ENCODE assay signal across 10 cellular contexts in the genomic region with DNA sequence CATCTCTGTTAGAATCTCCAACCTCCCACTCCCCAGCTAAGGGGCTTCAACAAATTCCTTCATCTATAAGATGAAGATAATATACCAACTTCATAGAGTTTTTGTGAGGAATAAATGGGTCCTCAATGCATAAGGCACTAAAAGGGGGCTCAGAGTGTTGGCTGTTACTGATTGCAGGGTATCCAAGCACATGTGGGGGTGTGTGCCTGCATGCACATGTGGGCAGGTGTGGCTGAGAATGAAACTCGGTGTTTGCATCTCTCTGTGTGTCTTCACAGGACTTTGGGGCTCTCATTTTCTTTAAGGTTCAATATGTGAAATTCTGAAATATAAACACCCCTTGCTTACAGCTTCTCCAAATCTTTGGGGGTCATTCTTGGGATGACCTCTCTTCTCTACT. TPM values are rescaled to one million over a fixed set of nuclear protein-coding genes. Genes with fewer than 3 reads are reported as not detected.
A peak's percentile ranks its signal among the peaks of the same experiment; 100 is the strongest.
DNase-seq lines count a peak whose midpoint lies in the region; ATAC-seq and TF ChIP-seq lines count a peak whose summit lies in the region.
"Had no signal": no experiment of that assay in that cellular context is flagged by ENCODE, and none has a peak within 500 bp of the region (broad histone marks: within the 10 kb centered on the region; RNA-seq: fewer than 3 reads in every experiment).

No MANE protein-coding gene starts in this region.

- H4K20me1 ChIP-seq in mammary epithelial cell (ENCODE audit: insufficient read depth, low read length) (no peaks in the 10 kb centered on the region), Loucy (ENCODE audit: insufficient read depth, low read length, poor library complexity, severe bottlenecking) (peaks cover 7% of the 10 kb centered on the region), smooth muscle cell (ENCODE audit: low read depth) (peaks cover 3% of the 10 kb centered on the region)

- DNase-seq in breast epithelium (ENCODE audit: low spot score in 2 of 2), result no peak
- DNase-seq in mammary epithelial cell, result no peak
- DNase-seq in upper lobe of left lung, result no peak
- no peak for DNase-seq in NCI-H510A treated with DMSO at 0.1 percent for 48 hours (lab: John Stamatoyannopoulos, UW)
- DNase-seq in smooth muscle cell (lab: John Stamatoyannopoulos, UW; ENCODE audit: unreplicated experiment), result no peak

- dilution Hi-C loops in mammary epithelial cell (cut with HindIII; ENCODE audit: low sequenced_read_pairs), result no loop called here

- H3F3A ChIP-seq in Loucy (ENCODE audit: low read depth) (no peaks in the 10 kb centered on the region), smooth muscle cell (ENCODE audit: low read depth) (peaks cover 12% of the 10 kb centered on the region)

- WGBS in mammary epithelial cell (ENCODE audit: low coverage, missing lambda C conversion rate), result 0% methylated on average over 1 of the region's 1 CpG
- WGBS in upper lobe of left lung, 2 donors, result 31 to 48% methylated on average over 1 of the region's 1 CpG
- WGBS in smooth muscle cell (ENCODE audit: low lambda C conversion rate), result 85% methylated on average over 1 of the region's 1 CpG

- no peak for TF ChIP-seq EP300 in upper lobe of left lung (IDR thresholded peaks at IDR 0.05)

- H3K36me3 ChIP-seq in breast epithelium (no peaks in the 10 kb centered on the region), mammary epithelial cell (ENCODE audit: insufficient read depth, low read length) (no peaks in the 10 kb centered on the region), Loucy (ENCODE audit: insufficient read depth, low read length) (no peaks in the 10 kb centered on the region), upper lobe of left lung (no peaks in the 10 kb centered on the region), smooth muscle cell (ENCODE audit: low read depth) (no peaks in the 10 kb centered on the region)
- H3K36me3 ChIP-seq: pancreas had no signal

- intact Hi-C loops in breast epithelium (cut with DNase I; ENCODE audit: low total_unique reads) (no loop called here), mammary epithelial cell (cut with micrococcal nuclease) (loop anchor here (5.0 kb wide), 1 partner anchor 127 kb away; no protein-coding TSS in a partner anchor)

- in situ Hi-C loops in mammary epithelial cell (cut with MboI; ENCODE audit: low sequenced_read_pairs in 2 of 2), result no loop called here

- H3K9ac ChIP-seq in mammary epithelial cell (ENCODE audit: insufficient read depth, low read length) (no peak overlapping the region), Loucy (ENCODE audit: low read depth, low read length, poor library complexity, severe bottlenecking) (peak overlapping the region; percentile 8), smooth muscle cell (ENCODE audit: low read depth) (no peak overlapping the region)

- H3K9me3 ChIP-seq in breast epithelium (no peaks in the 10 kb centered on the region), mammary epithelial cell (replicated peaks; ENCODE audit: insufficient read depth, low read length) (no peaks in the 10 kb centered on the region), Loucy (ENCODE audit: insufficient read depth, low read depth, low read length) (no peaks in the 10 kb centered on the region), upper lobe of left lung (no peaks in the 10 kb centered on the region), smooth muscle cell (replicated peaks; ENCODE audit: low read depth) (no peaks in the 10 kb centered on the region)
- H3K9me3 ChIP-seq: pancreas had no signal

- TF ChIP-seq CTCF in breast epithelium (IDR thresholded peaks at IDR 0.05), result no peak
- no peak for TF ChIP-seq CTCF in mammary epithelial cell (conservative IDR thresholded peaks at IDR 0.05 in 1 of 2, IDR thresholded peaks at IDR 0.05 in 1 of 2; ENCODE audit: extremely low read depth in 1 of 2, insufficient read depth in 1 of 2, low read depth in 1 of 2, low read length in 2 of 2)
- no peak for TF ChIP-seq CTCF in Loucy (conservative IDR thresholded peaks at IDR 0.05; ENCODE audit: low read length)
- no peak for TF ChIP-seq CTCF in upper lobe of left lung (IDR thresholded peaks at IDR 0.05)
- TF ChIP-seq CTCF in smooth muscle cell (IDR thresholded peaks at IDR 0.05; ENCODE audit: borderline replicate concordance, insufficient read depth, poor library complexity, severe bottlenecking), result no peak

- TF ChIP-seq POLR2A in breast epithelium (IDR thresholded peaks at IDR 0.05) (no peak), upper lobe of left lung (IDR thresholded peaks at IDR 0.05) (no peak)

- H3K4me3 ChIP-seq in breast epithelium (no peak overlapping the region), mammary epithelial cell (replicated peaks in 1 of 3; ENCODE audit: insufficient read depth in 1 of 3, low read depth in 2 of 3, low read length in 3 of 3) (no peak overlapping the region), Loucy (ENCODE audit: low read length, poor library complexity, severe bottlenecking) (no peak overlapping the region), upper lobe of left lung (no peak overlapping the region), smooth muscle cell (no peak overlapping the region)
- H3K4me3 ChIP-seq: GM23338, pancreas had no signal

- H3K4me2 ChIP-seq in mammary epithelial cell (ENCODE audit: insufficient read depth, low read depth, low read length), result no peak overlapping the region
- H3K4me2 ChIP-seq in Loucy (ENCODE audit: low read depth, low read length, poor library complexity, severe bottlenecking), result no peak overlapping the region
- H3K4me2 ChIP-seq in smooth muscle cell, result no peak overlapping the region
- H3K4me2 ChIP-seq: GM23338 had no signal

- H2AFZ ChIP-seq in mammary epithelial cell (ENCODE audit: low read depth, low read length) (no peak overlapping the region), Loucy (ENCODE audit: low read length) (no peak overlapping the region), smooth muscle cell (ENCODE audit: low read depth) (no peak overlapping the region)
- H2AFZ ChIP-seq: GM23338 had no signal

- H3K27me3 ChIP-seq in breast epithelium, result no peaks in the 10 kb centered on the region
- H3K27me3 ChIP-seq in mammary epithelial cell (ENCODE audit: insufficient read depth, low read length), result no peaks in the 10 kb centered on the region
- no peaks in the 10 kb centered on the region for H3K27me3 ChIP-seq in Loucy (ENCODE audit: insufficient read depth, low read length, poor library complexity, severe bottlenecking)
- H3K27me3 ChIP-seq in layer of hippocampus (ENCODE audit: control insufficient read depth, insufficient read depth, low read length), result no peaks in the 10 kb centered on the region
- no peaks in the 10 kb centered on the region for H3K27me3 ChIP-seq in upper lobe of left lung
- H3K27me3 ChIP-seq in smooth muscle cell (ENCODE audit: low read depth), result no peaks in the 10 kb centered on the region
- H3K27me3 ChIP-seq: pancreas had no signal

- no peaks in the 10 kb centered on the region for H3K9me2 ChIP-seq in Loucy (replicated peaks; ENCODE audit: low read depth, low read length)

- peaks cover 10% of the 10 kb centered on the region for H3K79me2 ChIP-seq in mammary epithelial cell (ENCODE audit: insufficient read depth, low read length)
- peaks cover 12% of the 10 kb centered on the region for H3K79me2 ChIP-seq in Loucy (ENCODE audit: insufficient read depth, low read length)
- peaks cover 12% of the 10 kb centered on the region for H3K79me2 ChIP-seq in smooth muscle cell (ENCODE audit: low read depth)

- CTCF ChIA-PET in mammary epithelial cell (lab: Charles Lee; ENCODE audit: low non-redundant PET), result no interaction called here

- ATAC-seq in upper lobe of left lung (ENCODE audit: low FRiP score in 2 of 2) (no peak), GM21360 (IDR thresholded peaks at IDR 0.05; ENCODE audit: unreplicated experiment) (no peak)
- ATAC-seq: GM23338, pancreas had no signal

- BruUV-seq in mammary epithelial cell (replicated peaks; lab: Mats Ljungman, UMichigan), result no TSS peak

- H3K27ac ChIP-seq in breast epithelium, result peak overlapping the region; percentile 88 to 94
- no peak overlapping the region for H3K27ac ChIP-seq in mammary epithelial cell (ENCODE audit: insufficient read depth, low read depth, low read length)
- H3K27ac ChIP-seq in layer of hippocampus (ENCODE audit: low read depth, low read length), result peak overlapping the region; percentile 30
- H3K27ac ChIP-seq in upper lobe of left lung, result peak overlapping the region in 3 of 4 donors; percentile 57 to 97 (median 95)
- H3K27ac ChIP-seq in smooth muscle cell (ENCODE audit: low read depth), result no peak overlapping the region

- H3K4me1 ChIP-seq in breast epithelium, result peaks cover 7 to 28% of the 10 kb centered on the region in 2 donors
- peaks cover 45% of the 10 kb centered on the region for H3K4me1 ChIP-seq in mammary epithelial cell (ENCODE audit: insufficient read depth, low read length)
- H3K4me1 ChIP-seq in Loucy (ENCODE audit: insufficient read depth, low read length, poor library complexity, severe bottlenecking), result peaks cover 34% of the 10 kb centered on the region
- H3K4me1 ChIP-seq in upper lobe of left lung, result peaks cover 17 to 50% (median 34%) of the 10 kb centered on the region in 4 donors
- peaks cover 8% of the 10 kb centered on the region for H3K4me1 ChIP-seq in smooth muscle cell (ENCODE audit: low read depth)

RNA-seq across cellular contexts. Expression of gene PPP1R9B, which starts 4.1 kb away (rescaled TPM):
- total RNA-seq in breast epithelium, result 10 to 100 TPM; 21.8 to 24.9 (median 22.7) TPM
- 10 to 100 TPM; 19.5 to 46.7 TPM for total RNA-seq in mammary epithelial cell
- 13.7 TPM for polyA plus RNA-seq in mammary epithelial cell
- polyA minus RNA-seq in mammary epithelial cell, result 19.9 TPM
- total RNA-seq in upper lobe of left lung, result 100 to 1,000 TPM in 1 of 6 donors, 10 to 100 TPM in 5; 37.5 to 121 (median 74.7) TPM
- total RNA-seq in smooth muscle cell, result 20.8 and 21.8 TPM in 2 replicates
- polyA plus RNA-seq in smooth muscle cell, result 6.7 and 10.2 TPM in 2 replicates

RNA-seq across cellular contexts. Expression of gene SGCA, which starts 11.2 kb away (rescaled TPM):
- total RNA-seq in breast epithelium (1 to 10 TPM in 1 of 3 donors, under 1 TPM in 2; 0.33 to 2.6 (median 0.73) TPM), mammary epithelial cell (not detected), upper lobe of left lung (10 to 100 TPM in 5 of 6 donors, 1 to 10 TPM in 1; 1.6 to 19.7 (median 14.1) TPM), smooth muscle cell (0.99 TPM in 1 of 2 replicates, not detected in the other)
- polyA plus RNA-seq in mammary epithelial cell (not detected), smooth muscle cell (1.4 and 2.1 TPM in 2 replicates)
- not detected for polyA minus RNA-seq in mammary epithelial cell
- total RNA-seq: GM23338 had no signal

RNA-seq across cellular contexts. Expression of gene SAMD14, which starts 24.6 kb away (rescaled TPM):
- total RNA-seq in breast epithelium, result under 1 TPM in 2 of 3 donors, not detected in 1; 0.16 to 0.98 TPM
- under 1 TPM; 0.12 to 0.33 TPM for total RNA-seq in mammary epithelial cell
- 0.05 TPM for polyA plus RNA-seq in mammary epithelial cell
- 0.98 TPM for polyA minus RNA-seq in mammary epithelial cell
- 10 to 100 TPM in 2 of 6 donors, 1 to 10 TPM in 3, under 1 TPM in 1; 0.49 to 16.8 (median 5.6) TPM for total RNA-seq in upper lobe of left lung
- total RNA-seq in smooth muscle cell, result 6.3 and 39.1 TPM in 2 replicates
- 13.7 and 21.1 TPM in 2 replicates for polyA plus RNA-seq in smooth muscle cell

RNA-seq across cellular contexts. Expression of gene COL1A1, which starts 46.8 kb away (rescaled TPM):
- 10 to 100 TPM; 23.4 to 67.2 (median 44.5) TPM for total RNA-seq in breast epithelium
- 10 to 100 TPM in 1 of 2 donors, 1 to 10 TPM in 1; 9.2 to 14.2 TPM for total RNA-seq in mammary epithelial cell
- 1.8 TPM for polyA plus RNA-seq in mammary epithelial cell
- 11.4 TPM for polyA minus RNA-seq in mammary epithelial cell
- total RNA-seq in upper lobe of left lung, result 100 to 1,000 TPM in 3 of 6 donors, 10 to 100 TPM in 3; 15.4 to 555 (median 117) TPM
- 3,848 and 4,141 TPM in 2 replicates for total RNA-seq in smooth muscle cell
- 18,306 and 25,649 TPM in 2 replicates for polyA plus RNA-seq in smooth muscle cell

RNA-seq across cellular contexts. Expression of gene PDK2, which starts 59.5 kb away (rescaled TPM):
- total RNA-seq in breast epithelium (10 to 100 TPM; 28.2 to 53.4 (median 30.5) TPM), mammary epithelial cell (10 to 100 TPM; 18.2 to 24.8 TPM), upper lobe of left lung (10 to 100 TPM; 15.7 to 80.7 (median 34.9) TPM), smooth muscle cell (21.7 and 28.2 TPM in 2 replicates)
- polyA plus RNA-seq in mammary epithelial cell (7.7 TPM), smooth muscle cell (34.3 and 36.5 TPM in 2 replicates)
- polyA minus RNA-seq in mammary epithelial cell, result 13.5 TPM

Comparison
In these comparisons a context has a peak if more than half of its experiments do, and no peak if none do; other contexts are left out.
1. H3K27ac ChIP-seq: peak in breast epithelium (2 of 2), layer of hippocampus (single experiment) and upper lobe of left lung (3 of 4); none in mammary epithelial cell (single experiment) and smooth muscle cell (single experiment).